Comparison of ENCODE assay signal across 29 cellular contexts in genomic region chr18:59228361-59228760, GRCh38.
DNase-seq lines count a peak whose midpoint lies in the region.
"Had no signal": no experiment of that assay in that cellular context is flagged by ENCODE, and none has a peak within 500 bp of the region (broad histone marks: within the 10 kb centered on the region; RNA-seq: fewer than 3 reads in every experiment).

No MANE protein-coding gene starts in this region.

- H3K9me3 ChIP-seq in SK-N-MC (ENCODE audit: low read depth, low read length): no peaks in the 10 kb centered on the region
- H3K9me3 ChIP-seq: adrenal gland, BLaER1, body of pancreas, left lung, pancreas, testis had no signal

- peak; percentile 16 for DNase-seq in NCI-H82 (lab: John Stamatoyannopoulos, UW)
- DNase-seq in NCI-H82 treated with DMSO at 0.1 percent for 48 hours (lab: John Stamatoyannopoulos, UW; ENCODE audit: unreplicated experiment): no peak
- peak; percentile 93 for DNase-seq in SK-N-MC (ENCODE audit: low read depth, low spot score)
- DNase-seq in fibroblast of gingiva (ENCODE audit: low read depth): peak; percentile 12
- DNase-seq in stromal cell of bone marrow (ENCODE audit: low read depth): peak; percentile 28
- no peak for DNase-seq in NOMO-1 treated with DMSO at 0.1 percent for 48 hours (lab: John Stamatoyannopoulos, UW; ENCODE audit: unreplicated experiment)
- DNase-seq in NCI-H2227 (lab: John Stamatoyannopoulos, UW; ENCODE audit: unreplicated experiment): no peak
- DNase-seq in cortex of kidney (lab: John Stamatoyannopoulos, UW): no peak
- DNase-seq: activated CD4-positive, alpha-beta memory T cell treated with anti-CD3 and anti-CD28 coated beads, Interleukin-2, amount 10 ng/mL, durations not matched to agents 7 days and 5 days; activated CD8-positive, alpha-beta memory T cell treated with anti-CD3 and anti-CD28 coated beads, Interleukin-2, amount 50 U/mL, for 4 hours; activated naive CD4-positive, alpha-beta T cell treated with anti-CD3 and anti-CD28 coated beads for 36 hours; adrenal gland; body of pancreas; cerebellar nuclear complex; IMR-90; islet precursor cell; left lung; mesenchymal stem cell; NCI-H1048; NCI-H1694 treated with DMSO at 0.1 percent for 48 hours; NCI-H2171; NCI-H526; pancreas; SHP77; small intestine; stimulated activated naive CD8-positive, alpha-beta T cell treated with anti-CD3 and anti-CD28 coated beads, Interleukin-15, Interleukin-2, amounts not matched to agents 100 U/mL and 50 U/mL, for 24 hours; testis had no signal

- H3K36me3 ChIP-seq in SK-N-MC (ENCODE audit: insufficient read depth, low read length): peaks cover 58% of the 10 kb centered on the region
- H3K36me3 ChIP-seq: adrenal gland, BLaER1, left lung, pancreas had no signal

- H3K4me3 ChIP-seq in SK-N-MC: peak overlapping the region; percentile 64
- H3K4me3 ChIP-seq: adrenal gland, BLaER1, body of pancreas, left lung, pancreas, testis had no signal

- no peak overlapping the region for H3K9ac ChIP-seq in SK-N-MC (ENCODE audit: insufficient read length)
- H3K9ac ChIP-seq: BLaER1 had no signal

- peak overlapping the region; percentile 88 for H3K27ac ChIP-seq in SK-N-MC
- H3K27ac ChIP-seq: 22Rv1, adrenal gland, BLaER1, body of pancreas, left lung, pancreas, testis had no signal

Comparison
In these comparisons a context has a peak if more than half of its experiments do, and no peak if none do; other contexts are left out.
1. DNase-seq: peak in NCI-H82 (single experiment), SK-N-MC (single experiment), fibroblast of gingiva (single experiment) and stromal cell of bone marrow (single experiment); none in NCI-H82 treated with DMSO at 0.1 percent for 48 hours (single experiment), NOMO-1 treated with DMSO at 0.1 percent for 48 hours (single experiment), NCI-H2227 (single experiment) and cortex of kidney (single experiment).